ENCODE assay signal across 18 cellular contexts in genomic region chrX:15814811-15815210, GRCh38.
"Had no signal": no experiment of that assay in that cellular context is flagged by ENCODE, and none has a peak within 500 bp of the region (broad histone marks: within the 10 kb centered on the region; RNA-seq: fewer than 3 reads in every experiment).

No MANE protein-coding gene starts in this region.

- H3K9me3 ChIP-seq: adrenal gland, gastrocnemius medialis, heart right ventricle, lower lobe of right lung, right lobe of liver, SJCRH30, stomach, testis, upper lobe of left lung had no signal

- DNase-seq: activated CD4-positive, CD25-positive, alpha-beta regulatory T cell; activated effector memory CD4-positive, alpha-beta T cell treated with Interleukin-2 at 50 U/mL for 16 hours; activated T-cell treated with anti-CD3 and anti-CD28 coated beads for 4 hours; adrenal gland; dorsolateral prefrontal cortex; erythroblast; gastrocnemius medialis; heart right ventricle; left cardiac atrium; lower lobe of right lung; right lobe of liver; SJCRH30; stimulated activated CD4-positive, alpha-beta T cell treated with anti-CD3 and anti-CD28 coated beads, Interleukin-4, amount 100 ng/mL, for 4 hours; stimulated activated CD8-positive, alpha-beta memory T cell treated with anti-CD3 and anti-CD28 coated beads, Interleukin-4, amount 100 ng/mL, for 48 hours; stomach; testis; upper lobe of left lung had no signal

- H3K27me3 ChIP-seq: adrenal gland, cardiac muscle cell, dorsolateral prefrontal cortex, gastrocnemius medialis, heart right ventricle, right lobe of liver, SJCRH30, stomach, testis, upper lobe of left lung had no signal

- H3K27ac ChIP-seq: adrenal gland, cardiac muscle cell, dorsolateral prefrontal cortex, gastrocnemius medialis, lower lobe of right lung, right lobe of liver, SJCRH30, stomach, testis, upper lobe of left lung had no signal

- ATAC-seq: gastrocnemius medialis, heart right ventricle, left cardiac atrium, lower lobe of right lung, right lobe of liver had no signal
